ENCODE assay signal across 20 cellular contexts in genomic region chr1:207922554-207922953, GRCh38. TPM values are rescaled to one million over a fixed set of nuclear protein-coding genes. Genes with fewer than 3 reads are reported as not detected.
DNase-seq lines count a peak whose midpoint lies in the region; ATAC-seq and TF ChIP-seq lines count a peak whose summit lies in the region.
"Had no signal": no experiment of that assay in that cellular context is flagged by ENCODE, and none has a peak within 500 bp of the region (broad histone marks: within the 10 kb centered on the region; RNA-seq: fewer than 3 reads in every experiment).

No MANE protein-coding gene starts in this region.

- ATAC-seq in left lobe of liver (peak; percentile 71), gastrocnemius medialis (peak; percentile 53 to 55), GM19455 (IDR thresholded peaks at IDR 0.05; ENCODE audit: unreplicated experiment) (no peak)
- no peak for ATAC-seq in CD8-positive, alpha-beta T cell
- ATAC-seq: HCT116 had no signal

- TF ChIP-seq CTCF in esophagus muscularis mucosa (IDR thresholded peaks at IDR 0.05) (no peak), gastrocnemius medialis (IDR thresholded peaks at IDR 0.05 in 4 of 5, conservative IDR thresholded peaks at IDR 0.05 in 1 of 5) (no peak)
- no peak for TF ChIP-seq CTCF in CD8-positive, alpha-beta T cell (IDR thresholded peaks at IDR 0.05)

- no peak overlapping the region for H3K4me3 ChIP-seq in BLaER1 treated with 17β-estradiol and CSF1 and Interleukin-3, amounts not matched to agents 10 nM and 100 nM
- H3K4me3 ChIP-seq in esophagus muscularis mucosa, result no peak overlapping the region
- H3K4me3 ChIP-seq in gastrocnemius medialis, result no peak overlapping the region
- no peak overlapping the region for H3K4me3 ChIP-seq in CD8-positive, alpha-beta T cell (ENCODE audit: low read depth, low read length)
- H3K4me3 ChIP-seq: MG63, prostate gland, SK-N-MC, tibial nerve had no signal

- peaks cover 34% of the 10 kb centered on the region for H3K27me3 Mint-ChIP-seq in CD8-positive, alpha-beta T cell (ENCODE audit: low read depth)

- H3K27ac Mint-ChIP-seq in CD8-positive, alpha-beta T cell, result no peak overlapping the region
- H3K27ac Mint-ChIP-seq: activated naive CD8-positive, alpha-beta T cell; activated T-cell treated with anti-CD3 and anti-CD28 coated beads, Interleukin-2, amount 50 U/mL, for 24 hours; CD4-positive, alpha-beta memory T cell had no signal

- POLR2A ChIA-PET in CD8-positive, alpha-beta T cell (lab: Charles Lee), result no interaction called here

- no peaks in the 10 kb centered on the region for H3K36me3 ChIP-seq in BLaER1 treated with 17β-estradiol and CSF1 and Interleukin-3, amounts not matched to agents 10 nM and 100 nM
- H3K36me3 ChIP-seq in esophagus muscularis mucosa (no peaks in the 10 kb centered on the region), gastrocnemius medialis (no peaks in the 10 kb centered on the region)
- H3K36me3 ChIP-seq in CD8-positive, alpha-beta T cell (ENCODE audit: insufficient read depth, low read length), result no peaks in the 10 kb centered on the region
- H3K36me3 ChIP-seq: MG63, prostate gland, tibial nerve had no signal

- no peaks in the 10 kb centered on the region for H4K20me1 ChIP-seq in BLaER1 treated with 17β-estradiol and CSF1 and Interleukin-3, amounts not matched to agents 10 nM and 100 nM

- H3K9ac ChIP-seq in BLaER1 treated with 17β-estradiol and CSF1 and Interleukin-3, amounts not matched to agents 10 nM and 100 nM, result no peak overlapping the region

- H3K27ac ChIP-seq in BLaER1 treated with 17β-estradiol and CSF1 and Interleukin-3, amounts not matched to agents 10 nM and 100 nM, result no peak overlapping the region
- H3K27ac ChIP-seq in esophagus muscularis mucosa (replicated peaks in 1 of 4) (peak overlapping the region; percentile 33 to 70 (median 58)), gastrocnemius medialis (peak overlapping the region; percentile 63 to 75 (median 72))
- H3K27ac ChIP-seq in CD8-positive, alpha-beta T cell (ENCODE audit: low read depth, low read length), result no peak overlapping the region
- H3K27ac ChIP-seq: prostate gland, SK-N-MC had no signal

- TF ChIP-seq POLR2A in esophagus muscularis mucosa (IDR thresholded peaks at IDR 0.05; ENCODE audit: low read depth) (no peak), gastrocnemius medialis (IDR thresholded peaks at IDR 0.05) (no peak)

- TF ChIP-seq EP300 in esophagus muscularis mucosa (IDR thresholded peaks at IDR 0.05), result no peak

- H3K27me3 ChIP-seq in BLaER1 treated with 17β-estradiol and CSF1 and Interleukin-3, amounts not matched to agents 10 nM and 100 nM, result 0 out of 22 replicates have a peak, but pooled peaks cover 0 to 6% (median 0%) of the 10 kb centered on the region in 11 experiments
- no peaks in the 10 kb centered on the region for H3K27me3 ChIP-seq in esophagus muscularis mucosa
- no peaks in the 10 kb centered on the region for H3K27me3 ChIP-seq in gastrocnemius medialis
- H3K27me3 ChIP-seq in CD8-positive, alpha-beta T cell (ENCODE audit: insufficient read depth, low read length), result no peaks in the 10 kb centered on the region
- H3K27me3 ChIP-seq: MG63, tibial nerve had no signal

- DNase-seq in esophagus muscularis mucosa (ENCODE audit: extremely low spot score) (peak; percentile 85), left lobe of liver (ENCODE audit: low spot score) (peak; percentile 49), gastrocnemius medialis (no peak), activated gamma-delta T cell (lab: John Stamatoyannopoulos, UW) (no peak)
- DNase-seq in stimulated activated naive CD4-positive, alpha-beta T cell treated with Interleukin-2 at 50 U/mL for 16 hours (lab: John Stamatoyannopoulos, UW), result no peak
- DNase-seq in CD8-positive, alpha-beta T cell, result no peak
- DNase-seq: activated CD4-positive, alpha-beta T cell treated with anti-CD3 and anti-CD28 coated beads, Interleukin-2, amount 50 U/mL, for 48 hours; activated T-cell treated with anti-CD3 and anti-CD28 coated beads, Interleukin-2, amount 50 U/mL, for 24 hours; CD4-positive, alpha-beta memory T cell; MG63; NCI-H1930; stimulated activated CD4-positive, alpha-beta T cell treated with anti-CD3 and anti-CD28 coated beads, Interleukin-2, amount 100 ng/mL, for 24 hours had no signal

- H3K36me3 Mint-ChIP-seq in CD8-positive, alpha-beta T cell, result no peaks in the 10 kb centered on the region
- H3K36me3 Mint-ChIP-seq: CD4-positive, alpha-beta memory T cell had no signal

- WGBS in esophagus muscularis mucosa, result 63% methylated on average over 1 of the region's 8 CpGs

- intact Hi-C loops in esophagus muscularis mucosa (cut with DNase I) (loop anchor here (5.0 kb wide), 1 partner anchor 35 kb away; no protein-coding TSS in a partner anchor), gastrocnemius medialis (cut with DNase I; ENCODE audit: low total_unique reads) (no loop called here)
- intact Hi-C loops in CD8-positive, alpha-beta T cell (cut with DNase I, micrococcal nuclease), result no loop called here

- H3K9me3 ChIP-seq in BLaER1 treated with 17β-estradiol and CSF1 and Interleukin-3, amounts not matched to agents 10 nM and 100 nM (replicated peaks in 1 of 11), result 0 out of 22 replicates have a peak, but pooled peaks cover 0 to under 1% (median 0%) of the 10 kb centered on the region in 11 experiments
- no peaks in the 10 kb centered on the region for H3K9me3 ChIP-seq in esophagus muscularis mucosa
- H3K9me3 ChIP-seq in gastrocnemius medialis, result no peaks in the 10 kb centered on the region
- H3K9me3 ChIP-seq in CD8-positive, alpha-beta T cell (ENCODE audit: low read length), result no peaks in the 10 kb centered on the region
- H3K9me3 ChIP-seq: MG63, prostate gland, tibial nerve had no signal

- peak overlapping the region; percentile 59 to 81 (median 75) for H3K4me2 ChIP-seq in BLaER1 treated with 17β-estradiol and CSF1 and Interleukin-3, amounts not matched to agents 10 nM and 100 nM

- in situ Hi-C loops in gastrocnemius medialis (cut with MboI; ENCODE audit: low sequenced_read_pairs in 4 of 4), result no loop called here

- H3K9me3 Mint-ChIP-seq in CD8-positive, alpha-beta T cell, result no peaks in the 10 kb centered on the region
- H3K9me3 Mint-ChIP-seq: activated T-cell treated with anti-CD3 and anti-CD28 coated beads, Interleukin-2, amount 50 U/mL, for 24 hours; CD4-positive, alpha-beta memory T cell had no signal

- no peak overlapping the region for H3K4me3 Mint-ChIP-seq in CD8-positive, alpha-beta T cell
- H3K4me3 Mint-ChIP-seq: activated naive CD8-positive, alpha-beta T cell; activated T-cell treated with anti-CD3 and anti-CD28 coated beads, Interleukin-2, amount 50 U/mL, for 24 hours; CD4-positive, alpha-beta memory T cell had no signal

- H3K4me1 Mint-ChIP-seq in CD8-positive, alpha-beta T cell (ENCODE audit: low read depth), result no peaks in the 10 kb centered on the region
- H3K4me1 Mint-ChIP-seq: CD4-positive, alpha-beta memory T cell had no signal

- peaks cover 43 to 77% (median 67%) of the 10 kb centered on the region in 10 experiments for H3K4me1 ChIP-seq in BLaER1 treated with 17β-estradiol and CSF1 and Interleukin-3, amounts not matched to agents 10 nM and 100 nM
- H3K4me1 ChIP-seq in esophagus muscularis mucosa (peaks cover 63 to 77% (median 67%) of the 10 kb centered on the region in 4 donors), gastrocnemius medialis (peaks cover 39 to 71% of the 10 kb centered on the region in 2 donors)
- H3K4me1 ChIP-seq in CD8-positive, alpha-beta T cell (ENCODE audit: insufficient read depth, low read length), result no peaks in the 10 kb centered on the region

- CTCF ChIA-PET in CD8-positive, alpha-beta T cell (lab: Charles Lee), result interaction anchor here (2.1 kb wide), 1 partner anchor 41 kb away, joined by 7 read pairs; no protein-coding TSS in a partner anchor

RNA-seq across cellular contexts. Expression of gene CD34, which starts 11.6 kb away (rescaled TPM):
- total RNA-seq in esophagus muscularis mucosa (100 to 1,000 TPM in 2 of 4 donors, 10 to 100 TPM in 2; 70.2 to 136 (median 93.3) TPM), left lobe of liver (1.1 TPM), gastrocnemius medialis (10 to 100 TPM; 13.6 to 31.7 (median 20.7) TPM)
- total RNA-seq in CD8-positive, alpha-beta T cell, result not detected
- total RNA-seq: Daoy had no signal

Comparison
In these comparisons a context has a peak if more than half of its experiments do, and no peak if none do; other contexts are left out.
1. H3K27ac ChIP-seq: peak in esophagus muscularis mucosa (4 of 4) and gastrocnemius medialis (4 of 4); none in BLaER1 treated with 17β-estradiol and CSF1 and Interleukin-3, amounts not matched to agents 10 nM and 100 nM (0 of 11) and CD8-positive, alpha-beta T cell (single experiment).
2. DNase-seq: peak in esophagus muscularis mucosa (single experiment) and left lobe of liver (single experiment); none in gastrocnemius medialis (0 of 2), activated gamma-delta T cell (single experiment), stimulated activated naive CD4-positive, alpha-beta T cell treated with Interleukin-2 at 50 U/mL for 16 hours (single experiment) and CD8-positive, alpha-beta T cell (0 of 7).
3. ATAC-seq: peak in left lobe of liver (single experiment) and gastrocnemius medialis (2 of 2); none in GM19455 (single experiment) and CD8-positive, alpha-beta T cell (single experiment).